In genomic region chr6:111972714-111973678, GRCh38 we compare ENCODE assay signal across 9 cellular contexts.
DNase-seq lines count a peak whose midpoint lies in the region; ATAC-seq and TF ChIP-seq lines count a peak whose summit lies in the region.
"Had no signal": no experiment of that assay in that cellular context is flagged by ENCODE, and none has a peak within 500 bp of the region (broad histone marks: within the 10 kb centered on the region; RNA-seq: fewer than 3 reads in every experiment).

No MANE protein-coding gene starts in this region.

- peak overlapping the region; percentile 86 for H3K27ac Mint-ChIP-seq in activated CD4-positive, alpha-beta T cell treated with anti-CD3 and anti-CD28 coated beads, Interleukin-2, amount 10 ng/mL, durations not matched to agents 24 days and 14 days
- peak overlapping the region; percentile 79 for H3K27ac Mint-ChIP-seq in dendritic cell treated with granulocyte-macrophage colony-stimulating factor and Interleukin-4, amounts not matched to agents 40 ng/mL and 50 ng/mL, for 4 days
- peak overlapping the region; percentile 51 to 80 (median 68) for H3K27ac Mint-ChIP-seq in nephron
- no peak overlapping the region for H3K27ac Mint-ChIP-seq in stimulated activated naive B cell treated with anti-CD40 and anti-IgM and Interleukin-4, amounts not matched to agents 10 μg/mL and 1 μg/mL and 100 μg/mL, for 72 hours
- H3K27ac Mint-ChIP-seq: activated B cell treated with CpG ODN at 0.5 μM for 24 hours had no signal

- H3K36me3 ChIP-seq in thymus (ENCODE audit: control insufficient read depth, insufficient read depth), result no peaks in the 10 kb centered on the region

- no peak overlapping the region for H3K4me3 ChIP-seq in thymus (ENCODE audit: low read length)

- ATAC-seq in stimulated activated naive B cell treated with anti-CD40 and anti-IgM and Interleukin-4, amounts not matched to agents 10 μg/mL and 1 μg/mL and 100 μg/mL, for 72 hours (replicated peaks), result no peak
- no peak for ATAC-seq in HG02759 (IDR thresholded peaks at IDR 0.05; ENCODE audit: unreplicated experiment)

- H3K27me3 Mint-ChIP-seq in activated CD4-positive, alpha-beta T cell treated with anti-CD3 and anti-CD28 coated beads, Interleukin-2, amount 10 ng/mL, durations not matched to agents 24 days and 14 days, result peaks cover 7% of the 10 kb centered on the region
- H3K27me3 Mint-ChIP-seq in dendritic cell treated with granulocyte-macrophage colony-stimulating factor and Interleukin-4, amounts not matched to agents 40 ng/mL and 50 ng/mL, for 4 days, result no peaks in the 10 kb centered on the region
- no peaks in the 10 kb centered on the region for H3K27me3 Mint-ChIP-seq in nephron (ENCODE audit: low read depth)
- H3K27me3 Mint-ChIP-seq in stimulated activated naive B cell treated with anti-CD40 and anti-IgM and Interleukin-4, amounts not matched to agents 10 μg/mL and 1 μg/mL and 100 μg/mL, for 72 hours, result peaks cover 13 to 19% of the 10 kb centered on the region in 2 donors
- H3K27me3 Mint-ChIP-seq: activated B cell treated with CpG ODN at 0.5 μM for 24 hours had no signal

- peak overlapping the region; percentile 90 for H3K27ac ChIP-seq in thymus (ENCODE audit: low read depth)

- H3K9me3 ChIP-seq in thymus (ENCODE audit: control insufficient read depth), result no peaks in the 10 kb centered on the region

- intact Hi-C loops in activated CD4-positive, alpha-beta T cell treated with anti-CD3 and anti-CD28 coated beads, Interleukin-2, amount 10 ng/mL, durations not matched to agents 24 days and 14 days (cut with micrococcal nuclease), result loop anchor here (1.0 to 5.0 kb wide), 8 partner anchors 12 to 491 kb away; partner anchors contain the start of genes FYN and REV3L
- intact Hi-C loops in dendritic cell treated with granulocyte-macrophage colony-stimulating factor and Interleukin-4, amounts not matched to agents 40 ng/mL and 50 ng/mL, for 4 days (cut with micrococcal nuclease), result loop anchor here (5.0 kb wide), 1 partner anchor 101 kb away; the partner anchor contains the start of gene FYN

- 82% methylated on average over 16 of the region's 16 CpGs for WGBS in thymus

- DNase-seq in LoVo (ENCODE audit: low spot score), result peak; percentile 33
- peak; percentile 86 for DNase-seq in activated CD4-positive, alpha-beta T cell treated with anti-CD3 and anti-CD28 coated beads, Interleukin-2, amount 10 ng/mL, durations not matched to agents 24 days and 14 days
- no peak for DNase-seq in stimulated activated naive B cell treated with anti-CD40 and anti-IgM and Interleukin-4, amounts not matched to agents 10 μg/mL and 1 μg/mL and 100 μg/mL, for 72 hours
- no peak for DNase-seq in NCI-H187 (lab: John Stamatoyannopoulos, UW)
- DNase-seq: activated B cell treated with CpG ODN at 0.5 μM for 24 hours had no signal

- H3K9me3 Mint-ChIP-seq in activated CD4-positive, alpha-beta T cell treated with anti-CD3 and anti-CD28 coated beads, Interleukin-2, amount 10 ng/mL, durations not matched to agents 24 days and 14 days, result peaks cover 3% of the 10 kb centered on the region
- no peaks in the 10 kb centered on the region for H3K9me3 Mint-ChIP-seq in dendritic cell treated with granulocyte-macrophage colony-stimulating factor and Interleukin-4, amounts not matched to agents 40 ng/mL and 50 ng/mL, for 4 days
- no peaks in the 10 kb centered on the region for H3K9me3 Mint-ChIP-seq in nephron
- no peaks in the 10 kb centered on the region for H3K9me3 Mint-ChIP-seq in stimulated activated naive B cell treated with anti-CD40 and anti-IgM and Interleukin-4, amounts not matched to agents 10 μg/mL and 1 μg/mL and 100 μg/mL, for 72 hours
- H3K9me3 Mint-ChIP-seq: activated B cell treated with CpG ODN at 0.5 μM for 24 hours had no signal

- H3K4me1 Mint-ChIP-seq in activated CD4-positive, alpha-beta T cell treated with anti-CD3 and anti-CD28 coated beads, Interleukin-2, amount 10 ng/mL, durations not matched to agents 24 days and 14 days, result peaks cover 51% of the 10 kb centered on the region
- peaks cover 59% of the 10 kb centered on the region for H3K4me1 Mint-ChIP-seq in dendritic cell treated with granulocyte-macrophage colony-stimulating factor and Interleukin-4, amounts not matched to agents 40 ng/mL and 50 ng/mL, for 4 days (ENCODE audit: low read depth)
- H3K4me1 Mint-ChIP-seq in nephron, result peaks cover 31% of the 10 kb centered on the region
- H3K4me1 Mint-ChIP-seq in stimulated activated naive B cell treated with anti-CD40 and anti-IgM and Interleukin-4, amounts not matched to agents 10 μg/mL and 1 μg/mL and 100 μg/mL, for 72 hours, result no peaks in the 10 kb centered on the region
- H3K4me1 Mint-ChIP-seq: activated B cell treated with CpG ODN at 0.5 μM for 24 hours had no signal

- TF ChIP-seq CTCF in nephron (IDR thresholded peaks at IDR 0.05; ENCODE audit: unreplicated experiment in 3 of 3), result no peak

- H3K27me3 ChIP-seq in thymus (ENCODE audit: control insufficient read depth, insufficient read depth), result no peaks in the 10 kb centered on the region

- peaks cover 3% of the 10 kb centered on the region for H3K4me1 ChIP-seq in thymus (ENCODE audit: control insufficient read depth, insufficient read depth, low read length)

- H3K4me3 Mint-ChIP-seq in activated CD4-positive, alpha-beta T cell treated with anti-CD3 and anti-CD28 coated beads, Interleukin-2, amount 10 ng/mL, durations not matched to agents 24 days and 14 days, result peak overlapping the region; percentile 73
- no peak overlapping the region for H3K4me3 Mint-ChIP-seq in dendritic cell treated with granulocyte-macrophage colony-stimulating factor and Interleukin-4, amounts not matched to agents 40 ng/mL and 50 ng/mL, for 4 days
- peak overlapping the region; percentile 2 to 24 (median 5) for H3K4me3 Mint-ChIP-seq in nephron
- no peak overlapping the region for H3K4me3 Mint-ChIP-seq in stimulated activated naive B cell treated with anti-CD40 and anti-IgM and Interleukin-4, amounts not matched to agents 10 μg/mL and 1 μg/mL and 100 μg/mL, for 72 hours
- H3K4me3 Mint-ChIP-seq: activated B cell treated with CpG ODN at 0.5 μM for 24 hours had no signal

- peaks cover 1% of the 10 kb centered on the region for H3K36me3 Mint-ChIP-seq in activated CD4-positive, alpha-beta T cell treated with anti-CD3 and anti-CD28 coated beads, Interleukin-2, amount 10 ng/mL, durations not matched to agents 24 days and 14 days (ENCODE audit: low read depth)
- H3K36me3 Mint-ChIP-seq in dendritic cell treated with granulocyte-macrophage colony-stimulating factor and Interleukin-4, amounts not matched to agents 40 ng/mL and 50 ng/mL, for 4 days (ENCODE audit: low read depth), result no peaks in the 10 kb centered on the region
- no peaks in the 10 kb centered on the region for H3K36me3 Mint-ChIP-seq in nephron (ENCODE audit: low read depth)
- no peaks in the 10 kb centered on the region for H3K36me3 Mint-ChIP-seq in stimulated activated naive B cell treated with anti-CD40 and anti-IgM and Interleukin-4, amounts not matched to agents 10 μg/mL and 1 μg/mL and 100 μg/mL, for 72 hours

Comparison
In these comparisons a context has a peak if more than half of its experiments do, and no peak if none do; other contexts are left out.
1. DNase-seq: peak in LoVo (single experiment) and activated CD4-positive, alpha-beta T cell treated with anti-CD3 and anti-CD28 coated beads, Interleukin-2, amount 10 ng/mL, durations not matched to agents 24 days and 14 days (single experiment); none in stimulated activated naive B cell treated with anti-CD40 and anti-IgM and Interleukin-4, amounts not matched to agents 10 μg/mL and 1 μg/mL and 100 μg/mL, for 72 hours (single experiment) and NCI-H187 (0 of 2).
2. H3K4me3 Mint-ChIP-seq: peak in activated CD4-positive, alpha-beta T cell treated with anti-CD3 and anti-CD28 coated beads, Interleukin-2, amount 10 ng/mL, durations not matched to agents 24 days and 14 days (single experiment) and nephron (3 of 3); none in dendritic cell treated with granulocyte-macrophage colony-stimulating factor and Interleukin-4, amounts not matched to agents 40 ng/mL and 50 ng/mL, for 4 days (single experiment) and stimulated activated naive B cell treated with anti-CD40 and anti-IgM and Interleukin-4, amounts not matched to agents 10 μg/mL and 1 μg/mL and 100 μg/mL, for 72 hours (0 of 2).